35 cellular contexts compared by ENCODE assay signal in the genomic region with DNA sequence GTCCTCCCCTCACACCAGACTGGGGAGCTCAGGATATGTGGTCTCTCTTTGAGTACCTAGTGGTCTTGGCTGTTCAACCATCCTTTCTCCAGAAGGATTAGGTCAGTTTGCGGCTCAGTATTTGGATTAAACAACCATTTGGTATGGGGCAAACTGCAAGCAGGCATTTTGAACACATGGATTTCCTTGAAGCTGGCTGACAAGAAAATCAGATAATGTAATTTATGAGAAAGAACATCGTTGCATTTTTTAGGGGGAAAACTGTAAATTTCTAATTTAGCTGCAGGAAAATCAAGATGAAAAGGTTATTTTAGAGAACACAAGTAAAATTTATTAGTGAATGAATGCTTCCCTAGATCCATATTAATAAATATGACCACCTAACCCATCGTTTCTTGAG. TPM values are rescaled to one million over a fixed set of nuclear protein-coding genes. Genes with fewer than 3 reads are reported as not detected.
"Had no signal": no experiment of that assay in that cellular context is flagged by ENCODE, and none has a peak within 500 bp of the region (broad histone marks: within the 10 kb centered on the region; RNA-seq: fewer than 3 reads in every experiment).

No MANE protein-coding gene starts in this region.

- H3K9ac ChIP-seq: KMS-11 had no signal

- H3K27me3 ChIP-seq: brain microvascular endothelial cell, Peyer's patch had no signal

- H3K9me3 ChIP-seq: Peyer's patch had no signal

- DNase-seq: activated CD4-positive, alpha-beta memory T cell treated with anti-CD3 and anti-CD28 coated beads, Interleukin-2, amount 10 ng/mL, durations not matched to agents 7 days and 5 days; activated CD4-positive, alpha-beta T cell treated with anti-CD3 and anti-CD28 coated beads for 1 hour; activated CD4-positive, alpha-beta T cell treated with anti-CD3 and anti-CD28 coated beads for 48 hours; activated CD4-positive, CD25-positive, alpha-beta regulatory T cell; activated CD8-positive, alpha-beta memory T cell treated with anti-CD3 and anti-CD28 coated beads for 24 hours; activated CD8-positive, alpha-beta memory T cell treated with anti-CD3 and anti-CD28 coated beads, Interleukin-2, amount 10 ng/mL, durations not matched to agents 7 days and 5 days; activated CD8-positive, alpha-beta memory T cell treated with anti-CD3 and anti-CD28 coated beads, Interleukin-2, amount 50 U/mL, for 48 hours; activated effector memory CD4-positive, alpha-beta T cell treated with anti-CD3 and anti-CD28 coated beads, Interleukin-2, amount 50 U/mL, for 16 hours; activated naive CD4-positive, alpha-beta T cell; activated naive CD4-positive, alpha-beta T cell treated with anti-CD3 and anti-CD28 coated beads, Interleukin-2, amount 50 U/mL, for 16 hours; activated naive CD8-positive, alpha-beta T cell treated with anti-CD3 and anti-CD28 coated beads for 36 hours; activated T-cell treated with anti-CD3 and anti-CD28 coated beads, Interleukin-2, amount 50 U/mL, for 48 hours; amniotic stem cell; aorta; brain microvascular endothelial cell; central memory CD4-positive, alpha-beta T cell; NCI-H1105; NCI-H1417 treated with DMSO at 0.1 percent for 48 hours; NCI-H187 treated with DMSO at 0.1 percent for 48 hours; NCI-H2081; NCI-H226; NCI-H524 treated with DMSO at 0.1 percent for 48 hours; Peyer's patch; SIG-M5; T1000; WERI-Rb-1 had no signal

- H3K4me1 ChIP-seq: Peyer's patch had no signal

- H3K4me3 ChIP-seq: Peyer's patch had no signal

- H3K27ac ChIP-seq: brain microvascular endothelial cell, KMS-11, Peyer's patch, WERI-Rb-1 had no signal

- H3K4me2 ChIP-seq: KMS-11 had no signal

- H3K36me3 ChIP-seq: brain microvascular endothelial cell, Peyer's patch, WERI-Rb-1 had no signal

RNA-seq across cellular contexts. Expression of gene DPPA5, which starts 25.3 kb away (rescaled TPM):
- total RNA-seq: activated CD4-positive, alpha-beta memory T cell treated with anti-CD3 and anti-CD28 coated beads, Interleukin-2, amount 10 ng/mL, durations not matched to agents 7 days and 5 days; activated CD8-positive, alpha-beta memory T cell treated with anti-CD3 and anti-CD28 coated beads, Interleukin-2, amount 10 ng/mL, durations not matched to agents 7 days and 5 days; activated naive CD8-positive, alpha-beta T cell treated with anti-CD3 and anti-CD28 coated beads for 36 hours; activated T-helper 17 cell treated with anti-CD3 and anti-CD28 coated beads, Interleukin-2, amount 50 U/mL, for 72 hours; aorta; cerebellum; LHCN-M2; M059J; NCI-H460; Peyer's patch; SK-MEL-5; T-helper 1 cell treated with Interleukin-12 subunit alpha and Interleukin-12 subunit beta and Interleukin-4 antibody, amounts not matched to agents 30 ng/mL and 1 ng/mL, for 36 hours; T-helper 2 cell treated with Interferon-gamma antibody and Interleukin-4, amounts not matched to agents 100 ng/mL and 5 ng/mL, for 36 hours had no signal

RNA-seq across cellular contexts. Expression of gene KHDC3L, which starts 33.7 kb away (rescaled TPM):
- total RNA-seq: activated CD4-positive, alpha-beta memory T cell treated with anti-CD3 and anti-CD28 coated beads, Interleukin-2, amount 10 ng/mL, durations not matched to agents 7 days and 5 days; activated CD8-positive, alpha-beta memory T cell treated with anti-CD3 and anti-CD28 coated beads, Interleukin-2, amount 10 ng/mL, durations not matched to agents 7 days and 5 days; activated naive CD8-positive, alpha-beta T cell treated with anti-CD3 and anti-CD28 coated beads for 36 hours; activated T-helper 17 cell treated with anti-CD3 and anti-CD28 coated beads, Interleukin-2, amount 50 U/mL, for 72 hours; aorta; LHCN-M2; NCI-H460; Peyer's patch; SK-MEL-5; T-helper 1 cell treated with Interleukin-12 subunit alpha and Interleukin-12 subunit beta and Interleukin-4 antibody, amounts not matched to agents 30 ng/mL and 1 ng/mL, for 36 hours; T-helper 2 cell treated with Interferon-gamma antibody and Interleukin-4, amounts not matched to agents 100 ng/mL and 5 ng/mL, for 36 hours had no signal
- polyA plus RNA-seq: aorta had no signal

RNA-seq across cellular contexts. Expression of gene OOEP, which starts 40.9 kb away (rescaled TPM):
- total RNA-seq: activated naive CD8-positive, alpha-beta T cell treated with anti-CD3 and anti-CD28 coated beads for 36 hours; cerebellum; LHCN-M2; M059J; NCI-H460; Peyer's patch; SK-MEL-5 had no signal
